Comparison of ENCODE assay signal across 8 cellular contexts in the genomic region with DNA sequence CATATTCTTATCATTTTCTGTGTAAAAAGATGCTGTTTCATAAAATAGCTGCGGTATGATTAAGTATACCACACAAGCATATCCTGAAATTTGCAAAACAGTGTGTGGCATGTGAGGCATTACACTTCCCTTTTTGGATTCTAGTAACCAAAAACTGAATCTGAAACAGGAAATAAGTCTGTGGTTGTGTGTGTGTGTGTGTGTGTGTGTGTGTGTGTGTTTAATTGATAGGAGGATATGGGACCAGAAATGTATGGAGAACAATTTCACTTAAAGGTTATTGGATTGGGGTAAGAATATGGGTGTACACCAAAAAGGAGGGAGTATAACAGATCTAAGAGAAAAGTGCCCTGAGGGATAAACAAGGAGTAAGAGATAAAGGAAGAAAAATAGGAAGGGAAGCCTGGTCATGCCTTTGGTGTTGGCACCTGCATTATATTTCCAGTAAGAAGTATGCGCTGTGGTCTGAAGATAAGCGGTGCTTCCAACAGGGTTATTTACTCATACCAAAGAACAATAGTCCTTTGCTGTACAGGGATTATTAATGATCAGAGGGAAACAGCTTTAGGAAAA. TPM values are rescaled to one million over a fixed set of nuclear protein-coding genes. Genes with fewer than 3 reads are reported as not detected.
DNase-seq lines count a peak whose midpoint lies in the region; ATAC-seq and TF ChIP-seq lines count a peak whose summit lies in the region.

No MANE protein-coding gene starts in this region.

- H3K4me2 ChIP-seq in BLaER1 treated with 17β-estradiol and CSF1 and Interleukin-3, amounts not matched to agents 10 nM and 100 nM = peak overlapping the region; percentile 85 to 97 (median 93)

- peak overlapping the region; percentile 15 for H3K27ac Mint-ChIP-seq in stimulated activated naive B cell treated with anti-CD40 and anti-IgM and Interleukin-4, amounts not matched to agents 10 μg/mL and 1 μg/mL and 100 μg/mL, for 72 hours

- no peaks in the 10 kb centered on the region for H3K27me3 Mint-ChIP-seq in stimulated activated naive B cell treated with anti-CD40 and anti-IgM and Interleukin-4, amounts not matched to agents 10 μg/mL and 1 μg/mL and 100 μg/mL, for 72 hours

- ATAC-seq in stimulated activated naive B cell treated with anti-CD40 and anti-IgM and Interleukin-4, amounts not matched to agents 10 μg/mL and 1 μg/mL and 100 μg/mL, for 72 hours (replicated peaks) = peak; percentile 14 to 25
- no peak for ATAC-seq in GM21515 (IDR thresholded peaks at IDR 0.05; ENCODE audit: unreplicated experiment)

- H3K36me3 Mint-ChIP-seq in stimulated activated naive B cell treated with anti-CD40 and anti-IgM and Interleukin-4, amounts not matched to agents 10 μg/mL and 1 μg/mL and 100 μg/mL, for 72 hours = peaks cover 3 to 31% of the 10 kb centered on the region in 2 donors

- peak overlapping the region; percentile 90 to 99 (median 97); a peak in 21 of 22 replicates for H3K9ac ChIP-seq in BLaER1 treated with 17β-estradiol and CSF1 and Interleukin-3, amounts not matched to agents 10 nM and 100 nM

- no peaks in the 10 kb centered on the region for H3K9me3 ChIP-seq in BLaER1 treated with 17β-estradiol and CSF1 and Interleukin-3, amounts not matched to agents 10 nM and 100 nM (replicated peaks in 1 of 11)

- no peaks in the 10 kb centered on the region for H3K27me3 ChIP-seq in BLaER1 treated with 17β-estradiol and CSF1 and Interleukin-3, amounts not matched to agents 10 nM and 100 nM

- peak; percentile 68 for DNase-seq in HT-29 (ENCODE audit: low spot score)
- DNase-seq in UCSD-AML1 (lab: John Stamatoyannopoulos, UW; ENCODE audit: unreplicated experiment) = peak; percentile 48
- DNase-seq in fibroblast of villous mesenchyme (ENCODE audit: low read depth) = peak; percentile 82
- DNase-seq in stimulated activated naive B cell treated with anti-CD40 and anti-IgM and Interleukin-4, amounts not matched to agents 10 μg/mL and 1 μg/mL and 100 μg/mL, for 72 hours = peak; percentile 25
- no peak for DNase-seq in NCI-H187 treated with DMSO at 0.1 percent for 48 hours (lab: John Stamatoyannopoulos, UW)
- no peak for DNase-seq in G401 (ENCODE audit: low spot score)

- no peak for TF ChIP-seq CTCF in fibroblast of villous mesenchyme (IDR thresholded peaks at IDR 0.05; ENCODE audit: insufficient read depth, low read depth, low read length)

- H3K9me3 Mint-ChIP-seq in stimulated activated naive B cell treated with anti-CD40 and anti-IgM and Interleukin-4, amounts not matched to agents 10 μg/mL and 1 μg/mL and 100 μg/mL, for 72 hours = no peaks in the 10 kb centered on the region

- H3K4me3 ChIP-seq in BLaER1 treated with 17β-estradiol and CSF1 and Interleukin-3, amounts not matched to agents 10 nM and 100 nM = peak overlapping the region; percentile 26 to 95 (median 84); a peak in 12 of 20 replicates
- H3K4me3 ChIP-seq in fibroblast of villous mesenchyme (ENCODE audit: low read depth, low read length) = no peak overlapping the region

- in situ Hi-C loops in G401 (cut with HindIII; ENCODE audit: low sequenced_read_pairs) = no loop called here

- peak overlapping the region; percentile 2 to 60 for H3K4me3 Mint-ChIP-seq in stimulated activated naive B cell treated with anti-CD40 and anti-IgM and Interleukin-4, amounts not matched to agents 10 μg/mL and 1 μg/mL and 100 μg/mL, for 72 hours

- peaks cover 0 to 2% (median 0%) of the 10 kb centered on the region in 11 experiments; a peak in 1 of 22 replicates for H4K20me1 ChIP-seq in BLaER1 treated with 17β-estradiol and CSF1 and Interleukin-3, amounts not matched to agents 10 nM and 100 nM

- peaks cover 31 to 42% of the 10 kb centered on the region in 2 donors for H3K4me1 Mint-ChIP-seq in stimulated activated naive B cell treated with anti-CD40 and anti-IgM and Interleukin-4, amounts not matched to agents 10 μg/mL and 1 μg/mL and 100 μg/mL, for 72 hours

- H3K4me1 ChIP-seq in BLaER1 treated with 17β-estradiol and CSF1 and Interleukin-3, amounts not matched to agents 10 nM and 100 nM = peaks cover 46 to 81% (median 79%) of the 10 kb centered on the region in 10 experiments

- peaks cover 0 to 26% (median 9%) of the 10 kb centered on the region in 11 experiments; a peak in 5 of 22 replicates for H3K36me3 ChIP-seq in BLaER1 treated with 17β-estradiol and CSF1 and Interleukin-3, amounts not matched to agents 10 nM and 100 nM

- peak overlapping the region; percentile 91 to 100 (median 98) for H3K27ac ChIP-seq in BLaER1 treated with 17β-estradiol and CSF1 and Interleukin-3, amounts not matched to agents 10 nM and 100 nM

RNA-seq across cellular contexts. Expression of gene LYRM1, which starts 4.0 kb away (rescaled TPM):
- total RNA-seq in HT-29 (2014; rRNA removed; shearing (Covaris generic)) = 28.5 and 36.5 TPM in 2 replicates
- 28.0 and 59.2 TPM in 2 replicates for total RNA-seq in fibroblast of villous mesenchyme
- total RNA-seq in G401 (2014; rRNA removed; shearing (Covaris generic)) = 59.0 and 88.5 TPM in 2 replicates

RNA-seq across cellular contexts. Expression of gene DCUN1D3, which starts 4.4 kb away (rescaled TPM):
- 8.8 and 8.9 TPM in 2 replicates for total RNA-seq in HT-29 (2014; rRNA removed; shearing (Covaris generic))
- total RNA-seq in fibroblast of villous mesenchyme = 24.5 and 52.2 TPM in 2 replicates
- total RNA-seq in G401 (2014; rRNA removed; shearing (Covaris generic)) = 3.4 and 8.6 TPM in 2 replicates

Comparison
In these comparisons a context has a peak if more than half of its experiments do, and no peak if none do; other contexts are left out.
1. DNase-seq: peak in HT-29 (single experiment), UCSD-AML1 (single experiment), fibroblast of villous mesenchyme (single experiment) and stimulated activated naive B cell treated with anti-CD40 and anti-IgM and Interleukin-4, amounts not matched to agents 10 μg/mL and 1 μg/mL and 100 μg/mL, for 72 hours (single experiment); none in NCI-H187 treated with DMSO at 0.1 percent for 48 hours (single experiment) and G401 (single experiment).